Comparison of ENCODE assay signal across 18 cellular contexts in genomic region chr14:33259764-33260163, GRCh38.
DNase-seq lines count a peak whose midpoint lies in the region; ATAC-seq and TF ChIP-seq lines count a peak whose summit lies in the region.
"Had no signal": no experiment of that assay in that cellular context is flagged by ENCODE, and none has a peak within 500 bp of the region (broad histone marks: within the 10 kb centered on the region; RNA-seq: fewer than 3 reads in every experiment).

No MANE protein-coding gene starts in this region.

- H3K36me3 ChIP-seq in OCI-LY3 (replicated peaks; ENCODE audit: low read depth, low read length): no peaks in the 10 kb centered on the region
- no peaks in the 10 kb centered on the region for H3K36me3 ChIP-seq in SJCRH30
- no peaks in the 10 kb centered on the region for H3K36me3 ChIP-seq in adipocyte (ENCODE audit: control insufficient read depth, insufficient read depth, low read length, severe bottlenecking)
- H3K36me3 ChIP-seq: HAP-1 had no signal

- peak overlapping the region; percentile 25 for H3K4me2 ChIP-seq in OCI-LY3 (ENCODE audit: low read length)

- H3K9me3 ChIP-seq in OCI-LY3 (ENCODE audit: insufficient read depth, low read length) (no peaks in the 10 kb centered on the region), SJCRH30 (replicated peaks) (no peaks in the 10 kb centered on the region), adipocyte (ENCODE audit: control insufficient read depth, low read length) (no peaks in the 10 kb centered on the region)

- H3K4me1 ChIP-seq in OCI-LY3 (ENCODE audit: low read length) (peaks cover 10% of the 10 kb centered on the region), SJCRH30 (peaks cover 23% of the 10 kb centered on the region), adipocyte (ENCODE audit: control insufficient read depth, insufficient read depth, low read length) (no peaks in the 10 kb centered on the region)
- H3K4me1 ChIP-seq: HAP-1 had no signal

- H3K9ac ChIP-seq in OCI-LY3 (ENCODE audit: low read length) (no peak overlapping the region), adipocyte (ENCODE audit: low read length) (no peak overlapping the region)

- H3K4me3 ChIP-seq in OCI-LY3 (ENCODE audit: low read length) (no peak overlapping the region), SJCRH30 (no peak overlapping the region), adipocyte (ENCODE audit: low read length) (no peak overlapping the region)
- H3K4me3 ChIP-seq: GM12878, HAP-1 had no signal

- H2AFZ ChIP-seq in OCI-LY3 (ENCODE audit: low read depth, low read length): 0 out of 2 replicates have a peak overlapping the region, but pooled peaks have one; percentile 17

- ATAC-seq in HG02623 (IDR thresholded peaks at IDR 0.05; ENCODE audit: unreplicated experiment) (no peak), HG02973 (IDR thresholded peaks at IDR 0.05; ENCODE audit: unreplicated experiment) (no peak), left lobe of liver (no peak)
- ATAC-seq: GM12878 had no signal

- no peak for TF ChIP-seq CTCF in OCI-LY3 (IDR thresholded peaks at IDR 0.05; ENCODE audit: low read depth, low read length)

- no peaks in the 10 kb centered on the region for H4K20me1 ChIP-seq in OCI-LY3 (ENCODE audit: insufficient read depth, low read length)

- H3K27ac ChIP-seq in OCI-LY3 (ENCODE audit: low read length) (no peak overlapping the region), SJCRH30 (peak overlapping the region; percentile 13; the same call in 1 of the 2 replicates)

- no peaks in the 10 kb centered on the region for H3K27me3 ChIP-seq in OCI-LY3 (ENCODE audit: low read depth, low read length)
- H3K27me3 ChIP-seq in SJCRH30: no peaks in the 10 kb centered on the region
- H3K27me3 ChIP-seq in adipocyte (replicated peaks; ENCODE audit: control insufficient read depth, insufficient read depth, low read length): no peaks in the 10 kb centered on the region

- H3K79me2 ChIP-seq in OCI-LY3 (ENCODE audit: low read length): no peaks in the 10 kb centered on the region

- peak; percentile 52 to 57 for DNase-seq in SJCRH30
- peak; percentile 21 for DNase-seq in adipocyte (ENCODE audit: low read depth)
- peak; percentile 6 for DNase-seq in smooth muscle cell of the brain vasculature (ENCODE audit: low read depth, low spot score)
- no peak for DNase-seq in left lobe of liver (ENCODE audit: low spot score)
- DNase-seq: C1 segment of cervical spinal cord; Calu3; CD4-positive, alpha-beta memory T cell; COR-L47; DND-41; EL; GDM1; GOT3; HFFc6 had no signal
